9 cellular contexts compared by ENCODE assay signal in genomic region chr10:11875183-11875498, GRCh38. TPM values are rescaled to one million over a fixed set of nuclear protein-coding genes. Genes with fewer than 3 reads are reported as not detected.
A peak's percentile ranks its signal among the peaks of the same experiment; 100 is the strongest.
DNase-seq lines count a peak whose midpoint lies in the region; ATAC-seq, FAIRE-seq and TF ChIP-seq lines count a peak whose summit lies in the region.
"Had no signal": no experiment of that assay in that cellular context is flagged by ENCODE, and none has a peak within 500 bp of the region (broad histone marks: within the 10 kb centered on the region; RNA-seq: fewer than 3 reads in every experiment).

No MANE protein-coding gene starts in this region.

- POLR2A ChIA-PET in GM12878 (lab: Charles Lee), result no interaction called here

- H3K4me3 ChIP-seq in HUES6 (ENCODE audit: low read depth, low read length) (no peak overlapping the region), GM12878 (no peak overlapping the region), liver (ENCODE audit: low read depth in 1 of 3, low read length in 3 of 3) (no peak overlapping the region), tibial nerve (no peak overlapping the region)

- peak; percentile 12; the same call in 2 of the 3 replicates for ATAC-seq in GM12878
- no peak for ATAC-seq in GM21423 (IDR thresholded peaks at IDR 0.05; ENCODE audit: unreplicated experiment)

- TF ChIP-seq RAD21 in GM12878 (IDR thresholded peaks at IDR 0.05; ENCODE audit: insufficient read depth, low read depth, low read length) (no peak), liver (IDR thresholded peaks at IDR 0.05) (no peak)

- 76% methylated on average over 9 of the region's 9 CpGs for WGBS in GM12878 (ENCODE audit: insufficient coverage, insufficient replicate concordance, low lambda C conversion rate, missing lambda C conversion rate)
- WGBS in liver, result 39% methylated on average over 9 of the region's 9 CpGs
- 40% methylated on average over 8 to 9 of the region's 9 CpGs for WGBS in tibial nerve, 2 donors

- no peak for DNase-seq in GM12878 (ENCODE audit: low read depth, low spot score)
- no peak for DNase-seq in tibial nerve (ENCODE audit: low spot score in 2 of 2)
- no peak for DNase-seq in D341Med (ENCODE audit: low spot score)
- DNase-seq in dermis blood vessel endothelial cell, result no peak
- DNase-seq: amniotic stem cell, MM.1S had no signal

- BruUV-seq in GM12878 (replicated peaks; lab: Mats Ljungman, UMichigan), result no TSS peak

- H3K9ac ChIP-seq in HUES6 (ENCODE audit: low read length), result peak overlapping the region; percentile 25
- no peak overlapping the region for H3K9ac ChIP-seq in GM12878 (ENCODE audit: control insufficient read depth, insufficient read depth, low read length)
- H3K9ac ChIP-seq in liver (ENCODE audit: low read depth in 1 of 2, low read length in 2 of 2), result peak overlapping the region; percentile 15 to 39

- in situ Hi-C loops in GM12878 (cut with MboI), result no loop called here

- H3K4me2 ChIP-seq in GM12878 (ENCODE audit: control insufficient read depth, insufficient read depth), result 0 out of 2 replicates have a peak overlapping the region, but pooled peaks have one; percentile 14

- H3K4me1 ChIP-seq in HUES6 (ENCODE audit: control insufficient read depth, insufficient read depth, low read length) (peaks cover 21% of the 10 kb centered on the region), GM12878 (ENCODE audit: control insufficient read depth, insufficient read depth, low read length) (peaks cover 4% of the 10 kb centered on the region), liver (ENCODE audit: control insufficient read depth in 4 of 4, insufficient read depth in 4 of 4, low read length in 3 of 4) (peaks cover 16 to 33% (median 26%) of the 10 kb centered on the region in 4 donors), tibial nerve (peaks cover 0 to 47% (median 25%) of the 10 kb centered on the region in 4 donors)

- H2AFZ ChIP-seq in GM12878 (ENCODE audit: control insufficient read depth, low read depth, low read length), result no peak overlapping the region

- RAD21 ChIA-PET in GM12878 (lab: Charles Lee; ENCODE audit: unreplicated experiment), result interaction anchor here (1.1 to 2.0 kb wide), 2 partner anchors 11 to 17 kb away, joined by 3 to 5 read pairs; no protein-coding TSS in a partner anchor

- TF ChIP-seq POLR2A in GM12878 (IDR thresholded peaks at IDR 0.05; ENCODE audit: low read depth, low read length), result no peak
- TF ChIP-seq POLR2A in tibial nerve (IDR thresholded peaks at IDR 0.05), result no peak

- H3K36me3 ChIP-seq in HUES6 (ENCODE audit: control insufficient read depth, insufficient read depth, low read length) (no peaks in the 10 kb centered on the region), GM12878 (ENCODE audit: control insufficient read depth in 2 of 2, insufficient read depth in 2 of 2, low read length in 1 of 2) (no peaks in the 10 kb centered on the region), liver (ENCODE audit: control insufficient read depth in 4 of 4, insufficient read depth in 3 of 4, low read depth in 1 of 4, low read length in 3 of 4) (peaks cover 0 to 1% (median 0%) of the 10 kb centered on the region in 4 donors), tibial nerve (peaks cover 0 to 5% (median 0%) of the 10 kb centered on the region in 3 donors)

- H3K27ac ChIP-seq in HUES6 (ENCODE audit: low read depth, low read length), result no peak overlapping the region; the same call in 1 of the 2 replicates
- no peak overlapping the region for H3K27ac ChIP-seq in GM12878 (ENCODE audit: control insufficient read depth, insufficient read depth)
- peak overlapping the region; percentile 90 to 93 for H3K27ac ChIP-seq in liver (ENCODE audit: low read depth in 1 of 2, low read length in 2 of 2)
- peak overlapping the region; percentile 24 to 83 (median 53) for H3K27ac ChIP-seq in tibial nerve

- no peaks in the 10 kb centered on the region for H3K79me2 ChIP-seq in GM12878 (ENCODE audit: control insufficient read depth, insufficient read depth, low read length)

- no peaks in the 10 kb centered on the region for H3K9me3 ChIP-seq in HUES6 (ENCODE audit: control insufficient read depth, insufficient read depth, low read depth, low read length)
- H3K9me3 ChIP-seq in GM12878 (replicated peaks; ENCODE audit: control insufficient read depth, insufficient read depth, low read length), result no peaks in the 10 kb centered on the region
- H3K9me3 ChIP-seq in liver (ENCODE audit: control insufficient read depth in 4 of 4, low read length in 3 of 4), result no peaks in the 10 kb centered on the region
- no peaks in the 10 kb centered on the region for H3K9me3 ChIP-seq in tibial nerve

- intact Hi-C loops in GM12878 (cut with micrococcal nuclease; ENCODE audit: unreplicated experiment), result no loop called here

- TF ChIP-seq CTCF in GM12878 (IDR thresholded peaks at IDR 0.05 in 2 of 3, conservative IDR thresholded peaks at IDR 0.05 in 1 of 3; ENCODE audit: control insufficient read depth in 2 of 3, extremely low read depth in 1 of 3, insufficient read depth in 1 of 3, low read depth in 3 of 3, low read length in 3 of 3) (no peak), liver (IDR thresholded peaks at IDR 0.05; ENCODE audit: low read depth, low read length, missing input control) (no peak), tibial nerve (IDR thresholded peaks at IDR 0.05) (peak in 1 of 5 experiments; percentile 16)

- no peak for TF ChIP-seq EP300 in GM12878 (IDR thresholded peaks at IDR 0.05; ENCODE audit: borderline replicate concordance in 1 of 2, control insufficient read depth in 1 of 2, low read depth in 2 of 2, low read length in 2 of 2)
- no peak for TF ChIP-seq EP300 in tibial nerve (IDR thresholded peaks at IDR 0.05)

- SMC1A ChIA-PET in GM12878 (lab: Charles Lee; ENCODE audit: uncharacterized antibody, unreplicated experiment), result interaction anchor here (1.0 kb wide), 1 partner anchor 13 kb away, joined by 3 read pairs; no protein-coding TSS in a partner anchor

- no peaks in the 10 kb centered on the region for H4K20me1 ChIP-seq in GM12878 (ENCODE audit: control insufficient read depth, insufficient read depth)

- CTCF ChIA-PET in GM12878 (lab: Yijun Ruan, JAX), result no interaction called here

- FAIRE-seq in GM12878 (lab: Jason Lieb, UNC), result no peak

- H3K27me3 ChIP-seq in HUES6 (ENCODE audit: control insufficient read depth, insufficient read depth, low read length), result no peaks in the 10 kb centered on the region
- peaks cover 0 to 2% of the 10 kb centered on the region in 2 experiments; a peak in 2 of 4 replicates for H3K27me3 ChIP-seq in GM12878 (replicated peaks in 1 of 2; ENCODE audit: control insufficient read depth in 2 of 2, insufficient read depth in 2 of 2, low read length in 1 of 2)
- no peaks in the 10 kb centered on the region for H3K27me3 ChIP-seq in liver (ENCODE audit: control insufficient read depth in 4 of 4, insufficient read depth in 4 of 4, low read length in 3 of 4)
- H3K27me3 ChIP-seq in tibial nerve, result no peaks in the 10 kb centered on the region

TF ChIP-seq in GM12878, 131 proteins besides CTCF, POLR2A, EP300 and RAD21 (continues in another document):
- TF ChIP-seq, protein P1, sequence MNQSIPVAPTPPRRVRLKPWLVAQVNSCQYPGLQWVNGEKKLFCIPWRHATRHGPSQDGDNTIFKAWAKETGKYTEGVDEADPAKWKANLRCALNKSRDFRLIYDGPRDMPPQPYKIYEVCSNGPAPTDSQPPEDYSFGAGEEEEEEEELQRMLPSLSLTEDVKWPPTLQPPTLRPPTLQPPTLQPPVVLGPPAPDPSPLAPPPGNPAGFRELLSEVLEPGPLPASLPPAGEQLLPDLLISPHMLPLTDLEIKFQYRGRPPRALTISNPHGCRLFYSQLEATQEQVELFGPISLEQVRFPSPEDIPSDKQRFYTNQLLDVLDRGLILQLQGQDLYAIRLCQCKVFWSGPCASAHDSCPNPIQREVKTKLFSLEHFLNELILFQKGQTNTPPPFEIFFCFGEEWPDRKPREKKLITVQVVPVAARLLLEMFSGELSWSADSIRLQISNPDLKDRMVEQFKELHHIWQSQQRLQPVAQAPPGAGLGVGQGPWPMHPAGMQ (IDR thresholded peaks at IDR 0.05; ENCODE audit: borderline replicate concordance), result no peak
- no peak for TF ChIP-seq NR2C1 (IDR thresholded peaks at IDR 0.05)
- TF ChIP-seq TCF3 (IDR thresholded peaks at IDR 0.05; ENCODE audit: borderline replicate concordance, insufficient read depth, low read depth, low read length), result no peak

TF ChIP-seq in liver, 16 proteins besides CTCF, POLR2A, EP300 and RAD21:
- TF ChIP-seq GABPA (IDR thresholded peaks at IDR 0.05 in 1 of 2, conservative IDR thresholded peaks at IDR 0.05 in 1 of 2), result no peak
- TF ChIP-seq TAF1 (conservative IDR thresholded peaks at IDR 0.05), result no peak
- TF ChIP-seq EGR1 (IDR thresholded peaks at IDR 0.05; ENCODE audit: low read depth in 2 of 2), result no peak
- no peak for TF ChIP-seq YY1 (IDR thresholded peaks at IDR 0.05)

RNA-seq across cellular contexts. Expression of gene PROSER2, which starts 52.0 kb away (rescaled TPM):
- 0.15 TPM in 1 of 2 replicates, not detected in the other for total RNA-seq in GM12878 (2013; cell fraction: nucleolus; rRNA removed)
- total RNA-seq in GM12878 (2014; rRNA removed) (0.16 TPM in 1 of 2 replicates, not detected in the other), GM12878 (2014; rRNA removed; fragmentation: Illumina TruSeq; extraction: Trizol) (0.04 TPM in 1 of 2 replicates, not detected in the other), GM12878 (2021) (0.10 and 0.27 TPM in 2 replicates), liver (10 to 100 TPM in 1 of 2 donors, 1 to 10 TPM in 1; 6.5 to 10.9 TPM), tibial nerve (10 to 100 TPM; 71.1 to 98.4 (median 75.6) TPM), dermis blood vessel endothelial cell (7.5 and 11.2 TPM in 2 replicates)
- polyA plus RNA-seq in GM12878 (2011; ENCODE audit: low read depth), result not detected
- polyA plus RNA-seq in GM12878 (2011; rRNA removed) (0.04 TPM in 1 of 2 replicates, not detected in the other), GM12878 (2014; fragmentation: Illumina TruSeq; extraction: Trizol) (0.25 TPM in 1 of 2 replicates, not detected in the other), GM12878 (2014; fragmentation: Nextera tagmentation; extraction: Ambion mirVana) (not detected), GM12878 (2014; rRNA removed) (0.27 TPM in 1 of 2 replicates, not detected in the other), GM12878 (2016; fragmentation: Nextera tagmentation; extraction: Ambion mirVana) (not detected), liver (10 to 100 TPM in 1 of 2 donors, 1 to 10 TPM in 1; 9.0 to 24.9 TPM)
- not detected in 2 replicates for polyA plus RNA-seq in GM12878 (2011; cell fraction: cytosol; rRNA removed)
- not detected in 2 replicates for polyA plus RNA-seq in GM12878 (2011; cell fraction: nucleus; rRNA removed)
- 0.10 and 0.20 TPM in 2 replicates for polyA plus RNA-seq in GM12878 (2012)
- 0.07 TPM in 1 of 2 replicates, not detected in the other for polyA minus RNA-seq in GM12878 (2011; rRNA and poly(A)+ RNA removed)
- not detected in 2 replicates for polyA minus RNA-seq in GM12878 (2011; cell fraction: cytosol; rRNA and poly(A)+ RNA removed)
- not detected in 2 replicates for polyA minus RNA-seq in GM12878 (2011; cell fraction: nucleus; rRNA and poly(A)+ RNA removed)

Comparison
In these comparisons a context has a peak if more than half of its experiments do, and no peak if none do; other contexts are left out.
1. H3K27ac ChIP-seq: peak in liver (2 of 2) and tibial nerve (4 of 4); none in HUES6 (single experiment) and GM12878 (single experiment).